ENCODE assay signal across 14 cellular contexts in genomic region chr16:1899641-1900451, GRCh38. TPM values are rescaled to one million over a fixed set of nuclear protein-coding genes. Genes with fewer than 3 reads are reported as not detected.
DNase-seq lines count a peak whose midpoint lies in the region; TF ChIP-seq lines count a peak whose summit lies in the region.
"Had no signal": no experiment of that assay in that cellular context is flagged by ENCODE, and none has a peak within 500 bp of the region (broad histone marks: within the 10 kb centered on the region; RNA-seq: fewer than 3 reads in every experiment).

No MANE protein-coding gene starts in this region.

- POLR2A ChIA-PET in HEK293 (lab: Yijun Ruan, JAX) = no interaction called here

- no peaks in the 10 kb centered on the region for H3K4me1 ChIP-seq in HEK293 (ENCODE audit: control insufficient read depth, insufficient read depth, low read length)
- H3K4me1 ChIP-seq: HAP-1 had no signal

- H3K4me3 ChIP-seq in HEK293 (ENCODE audit: low read depth, low read length) = no peak overlapping the region
- H3K4me3 ChIP-seq: BLaER1 treated with 17β-estradiol and CSF1 and Interleukin-3, amounts not matched to agents 10 nM and 100 nM; HAP-1 had no signal

- no peak for TF ChIP-seq CTCF in HEK293 (tag by site-specific recombination; IDR thresholded peaks at IDR 0.05)

- CTCF ChIA-PET in HEK293 (lab: Yijun Ruan, JAX) = interaction anchor here (0.7 to 1.5 kb wide), 4 partner anchors 19 to 81 kb away, joined by 3 to 5 read pairs (median 4); no protein-coding TSS in a partner anchor

- H3K27ac ChIP-seq in HEK293 (ENCODE audit: extremely low read depth, low read depth, low read length) = no peak overlapping the region
- H3K27ac ChIP-seq: BLaER1 treated with 17β-estradiol and CSF1 and Interleukin-3, amounts not matched to agents 10 nM and 100 nM had no signal

- no peaks in the 10 kb centered on the region for H3K9me3 ChIP-seq in HEK293 (ENCODE audit: control insufficient read depth, insufficient read depth, low read depth, low read length)
- H3K9me3 ChIP-seq: BLaER1 treated with 17β-estradiol and CSF1 and Interleukin-3, amounts not matched to agents 10 nM and 100 nM; HAP-1 had no signal

- DNase-seq in NCI-H1417 treated with DMSO at 0.1 percent for 48 hours (lab: John Stamatoyannopoulos, UW) (peak; percentile 94), SHP77 treated with DMSO at 0.1 percent for 48 hours (lab: John Stamatoyannopoulos, UW) (peak; percentile 94), mucosa of gallbladder (ENCODE audit: low spot score) (peak; percentile 34), activated gamma-delta T cell treated with Interleukin-2 at 50 U/mL for 16 hours (no peak), anterior cingulate cortex (lab: John Stamatoyannopoulos, UW) (no peak), islet precursor cell (no peak)
- DNase-seq: activated CD8-positive, alpha-beta memory T cell treated with anti-CD3 and anti-CD28 coated beads, Interleukin-2, amount 50 U/mL, for 48 hours; activated naive CD8-positive, alpha-beta T cell treated with anti-CD3 and anti-CD28 coated beads for 36 hours; central memory CD4-positive, alpha-beta T cell; stimulated activated naive CD8-positive, alpha-beta T cell treated with anti-CD3 and anti-CD28 coated beads, Interleukin-15, Interleukin-2, amounts not matched to agents 100 U/mL and 50 U/mL, for 24 hours had no signal

- no peaks in the 10 kb centered on the region for H3K36me3 ChIP-seq in HEK293 (ENCODE audit: control insufficient read depth in 2 of 2, insufficient read depth in 1 of 2, low read length in 2 of 2)
- H3K36me3 ChIP-seq: BLaER1 treated with 17β-estradiol and CSF1 and Interleukin-3, amounts not matched to agents 10 nM and 100 nM; HAP-1 had no signal

TF ChIP-seq in HEK293, 187 proteins besides CTCF, POLR2A, EP300 and RAD21:
- no peak for TF ChIP-seq ZNF394 (tag by site-specific recombination; IDR thresholded peaks at IDR 0.05; ENCODE audit: borderline replicate concordance)
- peak; percentile 84 for TF ChIP-seq ZNF121 (tag by site-specific recombination; IDR thresholded peaks at IDR 0.05)
- peak; percentile 34; the same call in 1 of the 2 replicates for TF ChIP-seq OSR2 (tag by site-specific recombination; IDR thresholded peaks at IDR 0.05)
- peak; percentile 31; the same call in 1 of the 2 replicates for TF ChIP-seq GLIS1 (tag by site-specific recombination; IDR thresholded peaks at IDR 0.05)
TF ChIP-seq in HEK293: peak in this region for 3.

RNA-seq across cellular contexts. Expression of gene HS3ST6, which starts 18.4 kb away (rescaled TPM):
- total RNA-seq in mucosa of gallbladder = not detected
- total RNA-seq: activated naive CD8-positive, alpha-beta T cell treated with anti-CD3 and anti-CD28 coated beads for 36 hours; glomerular endothelial cell had no signal

RNA-seq across cellular contexts. Expression of gene MEIOB, which starts 27.9 kb away (rescaled TPM):
- total RNA-seq in mucosa of gallbladder = 0.17 TPM

RNA-seq across cellular contexts. Expression of gene MSRB1, which starts 43.2 kb away (rescaled TPM):
- total RNA-seq in mucosa of gallbladder = 41.2 TPM

RNA-seq across cellular contexts. Expression of gene RPL3L, which starts 54.6 kb away (rescaled TPM):
- total RNA-seq in mucosa of gallbladder = not detected
- total RNA-seq: activated naive CD8-positive, alpha-beta T cell treated with anti-CD3 and anti-CD28 coated beads for 36 hours; glomerular endothelial cell had no signal

RNA-seq across cellular contexts. Expression of gene NDUFB10, which starts 59.5 kb away (rescaled TPM):
- total RNA-seq in mucosa of gallbladder = 145 TPM

Comparison
In these comparisons a context has a peak if more than half of its experiments do, and no peak if none do; other contexts are left out.
1. DNase-seq: peak in NCI-H1417 treated with DMSO at 0.1 percent for 48 hours (single experiment), SHP77 treated with DMSO at 0.1 percent for 48 hours (single experiment) and mucosa of gallbladder (single experiment); none in activated gamma-delta T cell treated with Interleukin-2 at 50 U/mL for 16 hours (single experiment), anterior cingulate cortex (0 of 58) and islet precursor cell (single experiment).